13 cellular contexts compared by ENCODE assay signal in genomic region chr11:19892876-19893275, GRCh38.
DNase-seq lines count a peak whose midpoint lies in the region; ATAC-seq and TF ChIP-seq lines count a peak whose summit lies in the region.
"Had no signal": no experiment of that assay in that cellular context is flagged by ENCODE, and none has a peak within 500 bp of the region (broad histone marks: within the 10 kb centered on the region; RNA-seq: fewer than 3 reads in every experiment).

No MANE protein-coding gene starts in this region.

- no peaks in the 10 kb centered on the region for H3K27me3 ChIP-seq in left lung
- H3K27me3 ChIP-seq: Peyer's patch had no signal

- H3K4me3 ChIP-seq in coronary artery: no peak overlapping the region
- H3K4me3 ChIP-seq in left lung: no peak overlapping the region
- H3K4me3 ChIP-seq: Peyer's patch had no signal

- H3K9me3 ChIP-seq in left lung: no peaks in the 10 kb centered on the region
- H3K9me3 ChIP-seq: Peyer's patch had no signal

- in situ Hi-C loops in SK-MEL-5 (cut with HindIII; ENCODE audit: low pct_unique_long_range_greater_than_20kb, low sequenced_read_pairs): no loop called here

- TF ChIP-seq CTCF in coronary artery (IDR thresholded peaks at IDR 0.05) (no peak), left lung (IDR thresholded peaks at IDR 0.05) (no peak)

- no peaks in the 10 kb centered on the region for H3K4me1 ChIP-seq in left lung
- H3K4me1 ChIP-seq: Peyer's patch had no signal

- DNase-seq in EL (peak; percentile 12), SK-MEL-5 (ENCODE audit: low read depth, low spot score) (peak; percentile 17), coronary artery (ENCODE audit: low spot score) (no peak), left lung (no peak), mesenteric fat pad (ENCODE audit: low spot score) (no peak), amygdala (lab: John Stamatoyannopoulos, UW) (no peak), NCI-H1092 treated with DMSO at 0.1 percent for 48 hours (lab: John Stamatoyannopoulos, UW) (no peak)
- DNase-seq: CD4-positive, alpha-beta memory T cell; NCI-H1105; NCI-H187; Peyer's patch; Right ventricle myocardium superior had no signal

- intact Hi-C loops in left lung (cut with DNase I): no loop called here

- H3K27ac ChIP-seq in coronary artery: peak overlapping the region; percentile 44 to 70
- H3K27ac ChIP-seq in left lung: no peak overlapping the region
- H3K27ac ChIP-seq: Peyer's patch had no signal

- ATAC-seq in left lung: peak; percentile 9
- no peak for ATAC-seq in GM18873 (IDR thresholded peaks at IDR 0.05; ENCODE audit: low FRiP score, unreplicated experiment)

- H3K36me3 ChIP-seq in left lung: no peaks in the 10 kb centered on the region
- H3K36me3 ChIP-seq: Peyer's patch had no signal

Comparison
In these comparisons a context has a peak if more than half of its experiments do, and no peak if none do; other contexts are left out.
1. DNase-seq: peak in EL (single experiment) and SK-MEL-5 (single experiment); none in coronary artery (single experiment), left lung (0 of 2), mesenteric fat pad (single experiment), amygdala (0 of 56) and NCI-H1092 treated with DMSO at 0.1 percent for 48 hours (single experiment).
2. H3K27ac ChIP-seq: peak in coronary artery (2 of 2); none in left lung (0 of 2).